In genomic region chr7:82359426-82359825, GRCh38 we compare ENCODE assay signal across 17 cellular contexts.
A peak's percentile ranks its signal among the peaks of the same experiment; 100 is the strongest.
DNase-seq lines count a peak whose midpoint lies in the region; ATAC-seq, FAIRE-seq and TF ChIP-seq lines count a peak whose summit lies in the region.
"Had no signal": no experiment of that assay in that cellular context is flagged by ENCODE, and none has a peak within 500 bp of the region (broad histone marks: within the 10 kb centered on the region; RNA-seq: fewer than 3 reads in every experiment).

No MANE protein-coding gene starts in this region.

- no peak for TF ChIP-seq EP300 in GM12878 (IDR thresholded peaks at IDR 0.05; ENCODE audit: borderline replicate concordance in 1 of 2, control insufficient read depth in 1 of 2, low read depth in 2 of 2, low read length in 2 of 2)

- no peak for TF ChIP-seq POLR2A in GM12878 (IDR thresholded peaks at IDR 0.05; ENCODE audit: low read depth, low read length)
- TF ChIP-seq POLR2A in spleen (IDR thresholded peaks at IDR 0.05), result no peak
- no peak for TF ChIP-seq POLR2A in testis (IDR thresholded peaks at IDR 0.05)

- intact Hi-C loops in GM12878 (cut with micrococcal nuclease; ENCODE audit: unreplicated experiment) (loop anchor here (10.0 kb wide), 1 partner anchor 125 kb away; no protein-coding TSS in a partner anchor), psoas muscle (cut with DNase I) (no loop called here), spleen (cut with DNase I; ENCODE audit: low total_unique reads) (loop anchor here (10.0 kb wide), 1 partner anchor 55 kb away; no protein-coding TSS in a partner anchor), testis (cut with DNase I; ENCODE audit: low total_unique reads) (no loop called here)

- DNase-seq in NCI-H748 (lab: John Stamatoyannopoulos, UW; ENCODE audit: unreplicated experiment) (peak; percentile 12), NCI-H748 treated with DMSO at 0.1 percent for 48 hours (lab: John Stamatoyannopoulos, UW) (no peak), NCI-H2081 treated with DMSO at 0.1 percent for 48 hours (lab: John Stamatoyannopoulos, UW) (peak; percentile 27), GM12878 (ENCODE audit: low read depth, low spot score) (no peak), psoas muscle (no peak), spleen (no peak), testis (no peak)
- no peak for DNase-seq in stimulated activated CD4-positive, alpha-beta T cell treated with anti-CD3 and anti-CD28 coated beads, Interleukin-4, amount 100 ng/mL, for 1 hour
- DNase-seq: CD4-positive, CD25-positive, alpha-beta regulatory T cell; DMS79; GM23248; MV-4-11; NCI-H2171; NCI-H82; SIG-M5; T-helper 2 cell had no signal

- no peak overlapping the region for H3K4me2 ChIP-seq in GM12878 (ENCODE audit: control insufficient read depth, insufficient read depth)

- no peak; a peak in 1 of 6 replicates for TF ChIP-seq CTCF in GM12878 (IDR thresholded peaks at IDR 0.05 in 2 of 3, conservative IDR thresholded peaks at IDR 0.05 in 1 of 3; ENCODE audit: control insufficient read depth in 2 of 3, extremely low read depth in 1 of 3, insufficient read depth in 1 of 3, low read depth in 3 of 3, low read length in 3 of 3)
- TF ChIP-seq CTCF in psoas muscle (IDR thresholded peaks at IDR 0.05), result no peak
- no peak for TF ChIP-seq CTCF in spleen (IDR thresholded peaks at IDR 0.05 in 8 of 11, conservative IDR thresholded peaks at IDR 0.05 in 3 of 11)
- TF ChIP-seq CTCF in testis (IDR thresholded peaks at IDR 0.05), result no peak

- CTCF ChIA-PET in GM12878 (lab: Yijun Ruan, JAX), result interaction anchor here (0.7 to 3.4 kb wide), 23 partner anchors 9 to 317 kb away, joined by 3 to 18 read pairs (median 4); no protein-coding TSS in a partner anchor

- H3K9ac ChIP-seq in GM12878 (ENCODE audit: control insufficient read depth, insufficient read depth, low read length), result no peak overlapping the region
- H3K9ac ChIP-seq: GM23248 had no signal

- ATAC-seq in GM12878 (peak; percentile 46), psoas muscle (no peak)
- ATAC-seq: K562 had no signal

- no peaks in the 10 kb centered on the region for H3K79me2 ChIP-seq in GM12878 (ENCODE audit: control insufficient read depth, insufficient read depth, low read length)

- POLR2A ChIA-PET in GM12878 (lab: Charles Lee), result interaction anchor here (0.8 to 1.4 kb wide), 3 partner anchors 15 to 128 kb away, joined by 3 to 6 read pairs (median 3); no protein-coding TSS in a partner anchor

- in situ Hi-C loops in GM12878 (cut with MboI), result no loop called here

- no peak for TF ChIP-seq RAD21 in GM12878 (IDR thresholded peaks at IDR 0.05; ENCODE audit: insufficient read depth, low read depth, low read length)

- H4K20me1 ChIP-seq in GM12878 (ENCODE audit: control insufficient read depth, insufficient read depth), result no peaks in the 10 kb centered on the region

- no peaks in the 10 kb centered on the region for H3K9me3 ChIP-seq in GM12878 (replicated peaks; ENCODE audit: control insufficient read depth, insufficient read depth, low read length)
- no peaks in the 10 kb centered on the region for H3K9me3 ChIP-seq in psoas muscle
- H3K9me3 ChIP-seq in spleen, result no peaks in the 10 kb centered on the region
- no peaks in the 10 kb centered on the region for H3K9me3 ChIP-seq in testis

- H3K27ac ChIP-seq in GM12878 (ENCODE audit: control insufficient read depth, insufficient read depth) (no peak overlapping the region), psoas muscle (peak overlapping the region; percentile 3), spleen (no peak overlapping the region), testis (no peak overlapping the region)
- H3K27ac ChIP-seq: GM23248 had no signal

- H2AFZ ChIP-seq in GM12878 (ENCODE audit: control insufficient read depth, low read depth, low read length), result no peak overlapping the region
- H2AFZ ChIP-seq: GM23248 had no signal

- no peak for FAIRE-seq in GM12878 (lab: Jason Lieb, UNC)
- FAIRE-seq: K562 had no signal

- H3K27me3 ChIP-seq in GM12878 (replicated peaks in 1 of 2; ENCODE audit: control insufficient read depth in 2 of 2, insufficient read depth in 2 of 2, low read length in 1 of 2), result no peaks in the 10 kb centered on the region; a peak in 1 of 4 replicates
- no peaks in the 10 kb centered on the region for H3K27me3 ChIP-seq in psoas muscle (ENCODE audit: insufficient read depth in 3 of 3, low read length in 2 of 3)
- H3K27me3 ChIP-seq in spleen (replicated peaks in 1 of 7), result no peaks in the 10 kb centered on the region
- no peaks in the 10 kb centered on the region for H3K27me3 ChIP-seq in testis

- SMC1A ChIA-PET in GM12878 (lab: Charles Lee; ENCODE audit: uncharacterized antibody, unreplicated experiment), result interaction anchor here (0.7 to 5.8 kb wide), 31 partner anchors 8 to 316 kb away, joined by 3 to 32 read pairs (median 4); no protein-coding TSS in a partner anchor

- H3K36me3 ChIP-seq in GM12878 (ENCODE audit: control insufficient read depth in 2 of 2, insufficient read depth in 2 of 2, low read length in 1 of 2) (no peaks in the 10 kb centered on the region), psoas muscle (ENCODE audit: insufficient read depth in 1 of 2, low read depth in 1 of 2) (no peaks in the 10 kb centered on the region), spleen (no peaks in the 10 kb centered on the region), testis (ENCODE audit: low read depth, missing control alignments) (no peaks in the 10 kb centered on the region)

- H3K4me3 ChIP-seq in GM12878 (no peak overlapping the region), psoas muscle (no peak overlapping the region), spleen (no peak overlapping the region), testis (no peak overlapping the region)
- H3K4me3 ChIP-seq: GM23248, K562 had no signal

- 28% methylated on average over 3 of the region's 3 CpGs for WGBS in GM12878 (ENCODE audit: insufficient coverage, insufficient replicate concordance, low lambda C conversion rate, missing lambda C conversion rate)
- WGBS in psoas muscle, 3 donors, result 69 to 84% (median 83%) methylated on average over 3 of the region's 3 CpGs
- 83 to 86% (median 84%) methylated on average over 3 of the region's 3 CpGs for WGBS in spleen, 5 donors
- 85 to 86% methylated on average over 3 of the region's 3 CpGs for WGBS in testis, 2 donors

- BruUV-seq in GM12878 (replicated peaks; lab: Mats Ljungman, UMichigan), result no TSS peak

- RAD21 ChIA-PET in GM12878 (lab: Charles Lee; ENCODE audit: unreplicated experiment), result interaction anchor here (0.7 to 3.3 kb wide), 26 partner anchors 9 to 860 kb away, joined by 3 to 16 read pairs (median 4); no protein-coding TSS in a partner anchor

- no peaks in the 10 kb centered on the region for H3K4me1 ChIP-seq in GM12878 (ENCODE audit: control insufficient read depth, insufficient read depth, low read length)
- H3K4me1 ChIP-seq in psoas muscle, result peaks cover 65% of the 10 kb centered on the region
- no peaks in the 10 kb centered on the region for H3K4me1 ChIP-seq in spleen
- no peaks in the 10 kb centered on the region for H3K4me1 ChIP-seq in testis

TF ChIP-seq in GM12878, 131 proteins besides CTCF, POLR2A, EP300 and RAD21 (continues in another document):
- TF ChIP-seq PRDM15 (CRISPR knock-in tag; IDR thresholded peaks at IDR 0.05) (no peak), POLR2AphosphoS5 (IDR thresholded peaks at IDR 0.05; ENCODE audit: low read length) (no peak), CBX3 (IDR thresholded peaks at IDR 0.05; ENCODE audit: borderline replicate concordance, low read depth) (no peak), ATF3 (IDR thresholded peaks at IDR 0.05; ENCODE audit: borderline replicate concordance, extremely low read depth, low read depth, low read length) (no peak), YY1 (IDR thresholded peaks at IDR 0.05; ENCODE audit: low read depth, low read length) (no peak), MYC (IDR thresholded peaks at IDR 0.05; ENCODE audit: insufficient read depth, insufficient read length, insufficient replicate concordance, low read length, severe bottlenecking) (no peak)
- TF ChIP-seq, protein P1, sequence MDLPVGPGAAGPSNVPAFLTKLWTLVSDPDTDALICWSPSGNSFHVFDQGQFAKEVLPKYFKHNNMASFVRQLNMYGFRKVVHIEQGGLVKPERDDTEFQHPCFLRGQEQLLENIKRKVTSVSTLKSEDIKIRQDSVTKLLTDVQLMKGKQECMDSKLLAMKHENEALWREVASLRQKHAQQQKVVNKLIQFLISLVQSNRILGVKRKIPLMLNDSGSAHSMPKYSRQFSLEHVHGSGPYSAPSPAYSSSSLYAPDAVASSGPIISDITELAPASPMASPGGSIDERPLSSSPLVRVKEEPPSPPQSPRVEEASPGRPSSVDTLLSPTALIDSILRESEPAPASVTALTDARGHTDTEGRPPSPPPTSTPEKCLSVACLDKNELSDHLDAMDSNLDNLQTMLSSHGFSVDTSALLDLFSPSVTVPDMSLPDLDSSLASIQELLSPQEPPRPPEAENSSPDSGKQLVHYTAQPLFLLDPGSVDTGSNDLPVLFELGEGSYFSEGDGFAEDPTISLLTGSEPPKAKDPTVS (IDR thresholded peaks at IDR 0.05; ENCODE audit: low read depth, low read length), result no peak

Comparison
In these comparisons a context has a peak if more than half of its experiments do, and no peak if none do; other contexts are left out.
1. DNase-seq: peak in NCI-H748 (single experiment) and NCI-H2081 treated with DMSO at 0.1 percent for 48 hours (single experiment); none in NCI-H748 treated with DMSO at 0.1 percent for 48 hours (single experiment), GM12878 (single experiment), psoas muscle (0 of 2), stimulated activated CD4-positive, alpha-beta T cell treated with anti-CD3 and anti-CD28 coated beads, Interleukin-4, amount 100 ng/mL, for 1 hour (single experiment), spleen (single experiment) and testis (single experiment).
2. intact Hi-C loops: an anchor here in GM12878 (10.0 kb wide) and spleen (10.0 kb wide); none called in psoas muscle and testis.